24 cellular contexts compared by ENCODE assay signal in genomic region chr11:113628912-113629311, GRCh38.
DNase-seq lines count a peak whose midpoint lies in the region; ATAC-seq and TF ChIP-seq lines count a peak whose summit lies in the region.
"Had no signal": no experiment of that assay in that cellular context is flagged by ENCODE, and none has a peak within 500 bp of the region (broad histone marks: within the 10 kb centered on the region; RNA-seq: fewer than 3 reads in every experiment).

No MANE protein-coding gene starts in this region.

- CTCF ChIA-PET in HEK293 (lab: Yijun Ruan, JAX): interaction anchor here (1.2 kb wide), 1 partner anchor 97 kb away, joined by 4 read pairs; no protein-coding TSS in a partner anchor
- CTCF ChIA-PET in T-cell (lab: Charles Lee): no interaction called here

- H3K27me3 ChIP-seq in NT2/D1 (ENCODE audit: insufficient read depth, insufficient read length): peaks cover 13% of the 10 kb centered on the region
- H3K27me3 ChIP-seq in gastroesophageal sphincter: peaks cover 8% of the 10 kb centered on the region
- H3K27me3 ChIP-seq: right atrium auricular region had no signal

- no peak overlapping the region for H3K27ac Mint-ChIP-seq in T-cell
- H3K27ac Mint-ChIP-seq: activated CD8-positive, alpha-beta T cell treated with anti-CD3 and anti-CD28 coated beads, Interleukin-2, amount 10 ng/mL, durations not matched to agents 7 days and 5 days; activated naive CD4-positive, alpha-beta T cell treated with anti-CD3 and anti-CD28 coated beads, Interleukin-2, amount 50 U/mL, for 72 hours; CD4-positive, alpha-beta T cell; stimulated activated effector memory CD8-positive, alpha-beta T cell treated with anti-CD3 and anti-CD28 coated beads, Interleukin-12 subunit alpha, Interleukin-12 subunit beta, amount 100 ng/mL, for 72 hours; T-helper 2 cell treated with Interferon-gamma antibody and Interleukin-4, amounts not matched to agents 5 μg/mL and 100 μg/mL, for 36 hours had no signal

- peaks cover 12 to 20% of the 10 kb centered on the region in 2 donors for H3K27me3 Mint-ChIP-seq in T-cell

- H3K9me3 ChIP-seq in HEK293 (ENCODE audit: control insufficient read depth, insufficient read depth, low read depth, low read length): no peaks in the 10 kb centered on the region
- no peaks in the 10 kb centered on the region for H3K9me3 ChIP-seq in NT2/D1 (ENCODE audit: insufficient read depth, low read length)
- no peaks in the 10 kb centered on the region for H3K9me3 ChIP-seq in gastroesophageal sphincter
- H3K9me3 ChIP-seq: right atrium auricular region, thoracic aorta had no signal

- H3K4me3 ChIP-seq in HEK293 (ENCODE audit: low read depth, low read length): no peak overlapping the region
- H3K4me3 ChIP-seq in NT2/D1 (ENCODE audit: insufficient read length, low read depth): no peak overlapping the region
- no peak overlapping the region for H3K4me3 ChIP-seq in gastroesophageal sphincter
- H3K4me3 ChIP-seq: lung, PC-9, right atrium auricular region, thoracic aorta had no signal

- no peaks in the 10 kb centered on the region for H3K36me3 ChIP-seq in HEK293 (ENCODE audit: control insufficient read depth in 2 of 2, insufficient read depth in 1 of 2, low read length in 2 of 2)
- H3K36me3 ChIP-seq in NT2/D1 (ENCODE audit: insufficient read depth, insufficient read length, low read length): no peaks in the 10 kb centered on the region
- no peaks in the 10 kb centered on the region for H3K36me3 ChIP-seq in gastroesophageal sphincter
- H3K36me3 ChIP-seq: right atrium auricular region, thoracic aorta had no signal

- peak; percentile 30 for DNase-seq in NCI-H2081 treated with DMSO at 0.1 percent for 48 hours (lab: John Stamatoyannopoulos, UW)
- peak; percentile 84 for DNase-seq in NT2/D1 (ENCODE audit: low read depth, low spot score)
- peak; percentile 93 for DNase-seq in iPS-NIHi11 (ENCODE audit: low spot score)
- no peak for DNase-seq in activated CD8-positive, alpha-beta memory T cell treated with anti-CD3 and anti-CD28 coated beads, Interleukin-2, amount 50 U/mL, for 4 hours
- DNase-seq in T-cell: no peak
- DNase-seq: activated CD4-positive, CD25-positive, alpha-beta regulatory T cell; activated CD8-positive, alpha-beta T cell treated with anti-CD3 and anti-CD28 coated beads, Interleukin-2, amount 10 ng/mL, durations not matched to agents 7 days and 5 days; activated T-cell treated with anti-CD3 and anti-CD28 coated beads, Interleukin-2, amount 50 U/mL, for 4 hours; CD4-positive, alpha-beta T cell; effector memory CD4-positive, alpha-beta T cell; NCI-H1436 treated with DMSO at 0.1 percent for 48 hours; NCI-H526 treated with DMSO at 0.1 percent for 48 hours; occipital lobe; PC-9; stimulated activated CD4-positive, alpha-beta T cell treated with anti-CD3 and anti-CD28 coated beads, Interleukin-15, amount 100 ng/mL, for 24 hours had no signal

- ATAC-seq in HG03432 (IDR thresholded peaks at IDR 0.05; ENCODE audit: unreplicated experiment) (no peak), T-cell (replicated peaks in 1 of 4) (no peak), gastroesophageal sphincter (no peak)
- ATAC-seq: activated CD8-positive, alpha-beta T cell treated with anti-CD3 and anti-CD28 coated beads, Interleukin-2, amount 10 ng/mL, durations not matched to agents 7 days and 5 days; activated naive CD4-positive, alpha-beta T cell treated with anti-CD3 and anti-CD28 coated beads, Interleukin-2, amount 50 U/mL, for 72 hours; activated T-cell treated with anti-CD3 and anti-CD28 coated beads, Interleukin-2, amount 50 U/mL, for 4 hours; stimulated activated effector memory CD8-positive, alpha-beta T cell treated with anti-CD3 and anti-CD28 coated beads, Interleukin-12 subunit alpha, Interleukin-12 subunit beta, amount 100 ng/mL, for 72 hours had no signal

- POLR2A ChIA-PET in HEK293 (lab: Yijun Ruan, JAX): interaction anchor here (0.6 to 1.0 kb wide), 2 partner anchors 145 to 251 kb away, joined by 3 to 10 read pairs; partner anchors contain the start of gene ZW10
- POLR2A ChIA-PET in T-cell (lab: Charles Lee): no interaction called here

- H3K4me1 ChIP-seq in HEK293 (ENCODE audit: control insufficient read depth, insufficient read depth, low read length): no peaks in the 10 kb centered on the region
- H3K4me1 ChIP-seq in NT2/D1 (ENCODE audit: insufficient read depth, insufficient read length): no peaks in the 10 kb centered on the region
- H3K4me1 ChIP-seq in gastroesophageal sphincter: no peaks in the 10 kb centered on the region

- TF ChIP-seq EP300 in gastroesophageal sphincter (IDR thresholded peaks at IDR 0.05): no peak

- H3K9ac ChIP-seq in NT2/D1 (ENCODE audit: insufficient read length, low read depth): no peak overlapping the region

- H3K9me3 Mint-ChIP-seq in T-cell: no peaks in the 10 kb centered on the region
- H3K9me3 Mint-ChIP-seq: activated naive CD4-positive, alpha-beta T cell treated with anti-CD3 and anti-CD28 coated beads, Interleukin-2, amount 50 U/mL, for 72 hours; activated T-cell treated with anti-CD3 and anti-CD28 coated beads, Interleukin-2, amount 50 U/mL, for 4 hours; CD4-positive, alpha-beta T cell; stimulated activated effector memory CD8-positive, alpha-beta T cell treated with anti-CD3 and anti-CD28 coated beads, Interleukin-12 subunit alpha, Interleukin-12 subunit beta, amount 100 ng/mL, for 72 hours; T-helper 2 cell treated with Interferon-gamma antibody and Interleukin-4, amounts not matched to agents 5 μg/mL and 100 μg/mL, for 36 hours had no signal

- no peak for TF ChIP-seq CTCF in HEK293 (tag by site-specific recombination; IDR thresholded peaks at IDR 0.05)
- TF ChIP-seq CTCF in gastroesophageal sphincter (IDR thresholded peaks at IDR 0.05): no peak

- WGBS in gastroesophageal sphincter (ENCODE audit: low coverage in 1 of 2), 2 donors: 86% methylated on average over 1 of the region's 2 CpGs; no CpG with 5 or more reads in 1 of the 2 donors

- no peak overlapping the region for H3K4me3 Mint-ChIP-seq in T-cell
- H3K4me3 Mint-ChIP-seq: activated CD8-positive, alpha-beta T cell treated with anti-CD3 and anti-CD28 coated beads, Interleukin-2, amount 10 ng/mL, durations not matched to agents 7 days and 5 days; activated T-cell treated with anti-CD3 and anti-CD28 coated beads, Interleukin-2, amount 50 U/mL, for 4 hours; CD4-positive, alpha-beta T cell; stimulated activated effector memory CD8-positive, alpha-beta T cell treated with anti-CD3 and anti-CD28 coated beads, Interleukin-12 subunit alpha, Interleukin-12 subunit beta, amount 100 ng/mL, for 72 hours; T-helper 2 cell treated with Interferon-gamma antibody and Interleukin-4, amounts not matched to agents 5 μg/mL and 100 μg/mL, for 36 hours had no signal

- no peaks in the 10 kb centered on the region for H3K4me1 Mint-ChIP-seq in T-cell
- H3K4me1 Mint-ChIP-seq: stimulated activated effector memory CD8-positive, alpha-beta T cell treated with anti-CD3 and anti-CD28 coated beads, Interleukin-12 subunit alpha, Interleukin-12 subunit beta, amount 100 ng/mL, for 72 hours had no signal

- TF ChIP-seq POLR2A in gastroesophageal sphincter (IDR thresholded peaks at IDR 0.05): no peak

- no peaks in the 10 kb centered on the region for H3K36me3 Mint-ChIP-seq in T-cell
- H3K36me3 Mint-ChIP-seq: activated naive CD4-positive, alpha-beta T cell treated with anti-CD3 and anti-CD28 coated beads, Interleukin-2, amount 50 U/mL, for 72 hours; stimulated activated effector memory CD8-positive, alpha-beta T cell treated with anti-CD3 and anti-CD28 coated beads, Interleukin-12 subunit alpha, Interleukin-12 subunit beta, amount 100 ng/mL, for 72 hours had no signal

- H3K27ac ChIP-seq in HEK293 (ENCODE audit: extremely low read depth, low read depth, low read length): no peak overlapping the region
- no peak overlapping the region for H3K27ac ChIP-seq in gastroesophageal sphincter
- H3K27ac ChIP-seq: PC-9, right atrium auricular region, thoracic aorta had no signal

TF ChIP-seq in HEK293, 187 proteins besides CTCF, POLR2A, EP300 and RAD21:
- TF ChIP-seq BCL11B (tag by site-specific recombination; IDR thresholded peaks at IDR 0.05; ENCODE audit: low read depth) (no peak), ZIC2 (tag by site-specific recombination; IDR thresholded peaks at IDR 0.05) (peak; percentile 88)

Comparison
In these comparisons a context has a peak if more than half of its experiments do, and no peak if none do; other contexts are left out.
1. DNase-seq: peak in NCI-H2081 treated with DMSO at 0.1 percent for 48 hours (single experiment), NT2/D1 (single experiment) and iPS-NIHi11 (single experiment); none in activated CD8-positive, alpha-beta memory T cell treated with anti-CD3 and anti-CD28 coated beads, Interleukin-2, amount 50 U/mL, for 4 hours (single experiment) and T-cell (0 of 34).